Comparison of ENCODE assay signal across 13 cellular contexts in the genomic region with DNA sequence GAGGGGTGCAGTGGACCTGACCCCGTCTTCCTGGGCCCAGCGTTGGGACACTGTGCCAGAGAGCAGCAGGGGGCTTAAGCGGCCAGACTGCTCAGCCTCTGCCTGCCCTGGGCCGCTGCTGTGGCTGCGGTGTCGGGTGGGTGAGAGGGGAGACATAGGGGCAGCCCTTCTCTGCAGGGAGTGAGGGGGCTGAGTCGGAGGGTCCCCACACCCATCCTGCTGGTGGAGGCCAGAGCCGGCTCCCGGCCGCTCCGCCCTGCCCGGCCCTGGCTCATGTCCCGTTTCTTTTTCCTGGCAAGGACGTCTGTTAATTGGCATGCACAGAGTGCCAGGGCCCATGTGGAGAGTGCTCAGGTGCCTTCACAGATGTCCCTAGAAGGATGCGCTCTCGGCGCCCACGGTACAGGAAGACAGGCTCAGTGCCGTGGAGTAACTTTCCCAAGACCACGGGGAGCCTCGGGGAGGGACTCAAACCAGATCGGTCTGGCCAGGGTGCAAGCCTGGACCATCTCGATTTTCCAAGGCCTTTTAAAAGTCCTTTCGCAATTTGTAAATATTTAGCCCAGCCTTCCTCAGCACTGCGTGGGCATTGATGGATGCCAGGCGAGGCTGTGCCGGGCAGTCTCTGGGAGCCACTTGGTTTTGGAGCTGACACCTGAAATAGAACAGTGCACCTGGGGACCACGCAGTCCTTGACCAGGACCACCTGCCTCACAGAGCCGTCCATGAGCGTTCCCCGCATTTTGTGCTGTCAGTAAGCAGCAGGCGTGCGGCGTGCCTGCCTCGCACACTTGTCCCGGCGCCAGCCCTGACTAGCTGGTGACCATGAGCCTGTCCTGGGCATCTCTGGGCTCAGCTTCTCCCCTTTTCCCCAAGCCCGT.
DNase-seq lines count a peak whose midpoint lies in the region; ATAC-seq and TF ChIP-seq lines count a peak whose summit lies in the region.
"Had no signal": no experiment of that assay in that cellular context is flagged by ENCODE, and none has a peak within 500 bp of the region (broad histone marks: within the 10 kb centered on the region; RNA-seq: fewer than 3 reads in every experiment).

No MANE protein-coding gene starts in this region.

- DNase-seq in C1 segment of cervical spinal cord (lab: John Stamatoyannopoulos, UW) (peak in 9 of 14 donors; percentile 29 to 94 (median 45)), amniotic epithelial cell (ENCODE audit: low read depth) (peak; percentile 52), left ventricle myocardium inferior (no peak), sigmoid colon (peak; percentile 95), T1000 (lab: John Stamatoyannopoulos, UW) (no peak), NCI-H2227 treated with DMSO at 0.1 percent for 48 hours (lab: John Stamatoyannopoulos, UW) (no peak), HCEC 1CT (no peak)
- no peak for DNase-seq in activated T-cell treated with anti-CD3 and anti-CD28 coated beads, Interleukin-2, amount 50 U/mL, for 4 hours
- DNase-seq: BE2C; foreskin keratinocyte; NCI-H345; SK-N-SH; stimulated activated CD4-positive, alpha-beta T cell treated with anti-CD3 and anti-CD28 coated beads, Interleukin-2, amount 100 ng/mL, for 48 hours had no signal

- H3K27me3 Mint-ChIP-seq in activated T-cell treated with anti-CD3 and anti-CD28 coated beads, Interleukin-2, amount 50 U/mL, for 4 hours (ENCODE audit: low read depth), result no peaks in the 10 kb centered on the region

- H3K4me1 ChIP-seq in left ventricle myocardium inferior (peaks cover 100% of the 10 kb centered on the region), sigmoid colon (peaks cover 0 to 100% (median 94%) of the 10 kb centered on the region in 4 donors)
- H3K4me1 ChIP-seq: foreskin keratinocyte had no signal

- intact Hi-C loops in left ventricle myocardium inferior (cut with micrococcal nuclease) (no loop called here), sigmoid colon (cut with DNase I) (loop anchor here (1.0 to 2.0 kb wide), 2 partner anchors 26 to 46 kb away; no protein-coding TSS in a partner anchor)

- H3K4me3 ChIP-seq in left ventricle myocardium inferior, result peak overlapping the region; percentile 3
- no peak overlapping the region for H3K4me3 ChIP-seq in sigmoid colon

- no peaks in the 10 kb centered on the region for H3K9me3 Mint-ChIP-seq in activated T-cell treated with anti-CD3 and anti-CD28 coated beads, Interleukin-2, amount 50 U/mL, for 4 hours

- TF ChIP-seq CTCF in left ventricle myocardium inferior (IDR thresholded peaks at IDR 0.05; ENCODE audit: borderline replicate concordance) (no peak), sigmoid colon (IDR thresholded peaks at IDR 0.05) (no peak)

- WGBS in sigmoid colon, 2 donors, result 51 to 72% methylated on average over 38 of the region's 38 CpGs

- peak overlapping the region; percentile 72 for H3K27ac ChIP-seq in left ventricle myocardium inferior (replicated peaks)
- H3K27ac ChIP-seq in sigmoid colon, result peak overlapping the region; percentile 79 to 88 (median 81)
- H3K27ac ChIP-seq: foreskin keratinocyte had no signal

- H3K9me3 ChIP-seq in left ventricle myocardium inferior (replicated peaks) (no peaks in the 10 kb centered on the region), sigmoid colon (no peaks in the 10 kb centered on the region)
- H3K9me3 ChIP-seq: BE2C, SK-N-SH had no signal

- peaks cover 45% of the 10 kb centered on the region for H3K4me1 Mint-ChIP-seq in activated T-cell treated with anti-CD3 and anti-CD28 coated beads, Interleukin-2, amount 50 U/mL, for 4 hours (ENCODE audit: low read depth)

- TF ChIP-seq EP300 in sigmoid colon (IDR thresholded peaks at IDR 0.05), result peak in 2 of 4 donors; percentile 65 to 87

- no peak for ATAC-seq in activated T-cell treated with anti-CD3 and anti-CD28 coated beads, Interleukin-2, amount 50 U/mL, for 4 hours
- ATAC-seq: foreskin keratinocyte had no signal

- no peaks in the 10 kb centered on the region for H3K27me3 ChIP-seq in left ventricle myocardium inferior (ENCODE audit: low read depth)
- H3K27me3 ChIP-seq in sigmoid colon, result no peaks in the 10 kb centered on the region
- H3K27me3 ChIP-seq: BE2C, foreskin keratinocyte had no signal

- TF ChIP-seq POLR2A in sigmoid colon (IDR thresholded peaks at IDR 0.05), result no peak

- H3K36me3 ChIP-seq in left ventricle myocardium inferior, result no peaks in the 10 kb centered on the region
- no peaks in the 10 kb centered on the region for H3K36me3 ChIP-seq in sigmoid colon
- H3K36me3 ChIP-seq: BE2C had no signal

- no peak overlapping the region for H3K4me3 Mint-ChIP-seq in activated T-cell treated with anti-CD3 and anti-CD28 coated beads, Interleukin-2, amount 50 U/mL, for 4 hours

- no peaks in the 10 kb centered on the region for H3K36me3 Mint-ChIP-seq in activated T-cell treated with anti-CD3 and anti-CD28 coated beads, Interleukin-2, amount 50 U/mL, for 4 hours (ENCODE audit: insufficient read depth)

Comparison
In these comparisons a context has a peak if more than half of its experiments do, and no peak if none do; other contexts are left out.
1. DNase-seq: peak in C1 segment of cervical spinal cord (9 of 14), amniotic epithelial cell (single experiment) and sigmoid colon (single experiment); none in left ventricle myocardium inferior (single experiment), activated T-cell treated with anti-CD3 and anti-CD28 coated beads, Interleukin-2, amount 50 U/mL, for 4 hours (single experiment), T1000 (single experiment), NCI-H2227 treated with DMSO at 0.1 percent for 48 hours (single experiment) and HCEC 1CT (single experiment).